Comparison of ENCODE assay signal across 15 cellular contexts in genomic region chr5:11377896-11378295, GRCh38.
DNase-seq lines count a peak whose midpoint lies in the region; ATAC-seq and TF ChIP-seq lines count a peak whose summit lies in the region.
"Had no signal": no experiment of that assay in that cellular context is flagged by ENCODE, and none has a peak within 500 bp of the region (broad histone marks: within the 10 kb centered on the region; RNA-seq: fewer than 3 reads in every experiment).

No MANE protein-coding gene starts in this region.

- DNase-seq in Caco-2 (no peak), HuH-7 (ENCODE audit: low spot score) (peak; percentile 17), astrocyte of the spinal cord (ENCODE audit: low read depth, low spot score) (peak; percentile 43), non-pigmented ciliary epithelial cell (ENCODE audit: low read depth) (peak; percentile 11), anterior cingulate cortex (lab: John Stamatoyannopoulos, UW) (no peak)
- no peak for DNase-seq in activated naive CD8-positive, alpha-beta T cell treated with anti-CD3 and anti-CD28 coated beads, Interleukin-2, amount 50 U/mL, for 24 hours
- DNase-seq: CD8-positive, alpha-beta memory T cell; GF-D8; KBM-7; NCI-H1092 treated with DMSO at 0.1 percent for 48 hours; NCI-H2029 treated with DMSO at 0.1 percent for 48 hours; NCI-H526 had no signal

- intact Hi-C loops in Caco-2 (cut with micrococcal nuclease; ENCODE audit: unreplicated experiment), result loop anchor here (10.0 kb wide), 1 partner anchor 127 kb away; no protein-coding TSS in a partner anchor

- peaks cover 16% of the 10 kb centered on the region for H3K4me1 Mint-ChIP-seq in Caco-2 (ENCODE audit: low read depth, unreplicated experiment)
- no peaks in the 10 kb centered on the region for H3K4me1 Mint-ChIP-seq in activated naive CD8-positive, alpha-beta T cell treated with anti-CD3 and anti-CD28 coated beads, Interleukin-2, amount 50 U/mL, for 24 hours
- H3K4me1 Mint-ChIP-seq: CD8-positive, alpha-beta memory T cell had no signal

- H3K27ac Mint-ChIP-seq in Caco-2 (ENCODE audit: unreplicated experiment), result peak overlapping the region; percentile 32
- no peak overlapping the region for H3K27ac Mint-ChIP-seq in activated naive CD8-positive, alpha-beta T cell treated with anti-CD3 and anti-CD28 coated beads, Interleukin-2, amount 50 U/mL, for 24 hours
- H3K27ac Mint-ChIP-seq: CD8-positive, alpha-beta memory T cell had no signal

- peaks cover 25% of the 10 kb centered on the region for H3K9me3 Mint-ChIP-seq in Caco-2 (ENCODE audit: unreplicated experiment)
- no peaks in the 10 kb centered on the region for H3K9me3 Mint-ChIP-seq in activated naive CD8-positive, alpha-beta T cell treated with anti-CD3 and anti-CD28 coated beads, Interleukin-2, amount 50 U/mL, for 24 hours

- no TSS peak for BruUV-seq in Caco-2 (replicated peaks; lab: Mats Ljungman, UMichigan)

- H3K4me1 ChIP-seq in Caco-2, result peaks cover 15% of the 10 kb centered on the region; the same call in 1 of the 2 replicates

- H3K4me3 ChIP-seq in Caco-2 (ENCODE audit: low read depth, low read length), result no peak overlapping the region
- H3K4me3 ChIP-seq in astrocyte of the spinal cord (ENCODE audit: low read depth, low read length), result no peak overlapping the region
- H3K4me3 ChIP-seq: SJSA1 had no signal

- TF ChIP-seq CTCF in Caco-2 (IDR thresholded peaks at IDR 0.05; ENCODE audit: insufficient read depth in 1 of 2, low read depth in 1 of 2, low read length in 1 of 2, severe bottlenecking in 1 of 2, unreplicated experiment in 1 of 2) (no peak), astrocyte of the spinal cord (IDR thresholded peaks at IDR 0.05; ENCODE audit: low read depth, low read length) (no peak)

- no peaks in the 10 kb centered on the region for H3K27me3 ChIP-seq in Caco-2 (replicated peaks; ENCODE audit: control insufficient read depth, insufficient read depth, low read length)

- no peaks in the 10 kb centered on the region for H3K36me3 ChIP-seq in Caco-2 (ENCODE audit: control insufficient read depth, insufficient read depth, low read length)
- H3K36me3 ChIP-seq: SJSA1 had no signal

- ATAC-seq in HG03280 (IDR thresholded peaks at IDR 0.05; ENCODE audit: unreplicated experiment), result no peak
- ATAC-seq in activated naive CD8-positive, alpha-beta T cell treated with anti-CD3 and anti-CD28 coated beads, Interleukin-2, amount 50 U/mL, for 24 hours, result no peak
- ATAC-seq: HepG2 had no signal

- CTCF ChIA-PET in Caco-2 (lab: Charles Lee), result no interaction called here

- H3K4me3 Mint-ChIP-seq in Caco-2 (ENCODE audit: unreplicated experiment), result no peak overlapping the region
- no peak overlapping the region for H3K4me3 Mint-ChIP-seq in activated naive CD8-positive, alpha-beta T cell treated with anti-CD3 and anti-CD28 coated beads, Interleukin-2, amount 50 U/mL, for 24 hours
- H3K4me3 Mint-ChIP-seq: CD8-positive, alpha-beta memory T cell had no signal

- H3K36me3 Mint-ChIP-seq in Caco-2 (ENCODE audit: insufficient read depth, unreplicated experiment), result peaks cover 7% of the 10 kb centered on the region
- H3K36me3 Mint-ChIP-seq in activated naive CD8-positive, alpha-beta T cell treated with anti-CD3 and anti-CD28 coated beads, Interleukin-2, amount 50 U/mL, for 24 hours (ENCODE audit: low read depth), result no peaks in the 10 kb centered on the region
- H3K36me3 Mint-ChIP-seq: CD8-positive, alpha-beta memory T cell had no signal

- H3K27me3 Mint-ChIP-seq in Caco-2 (ENCODE audit: insufficient read depth, unreplicated experiment), result no peaks in the 10 kb centered on the region
- H3K27me3 Mint-ChIP-seq in activated naive CD8-positive, alpha-beta T cell treated with anti-CD3 and anti-CD28 coated beads, Interleukin-2, amount 50 U/mL, for 24 hours, result peaks cover 12% of the 10 kb centered on the region

- in situ Hi-C loops in astrocyte of the spinal cord (cut with HindIII; ENCODE audit: low sequenced_read_pairs), result no loop called here

- 0 out of 2 replicates have a peak, but pooled peaks cover 4% of the 10 kb centered on the region for H3K9me3 ChIP-seq in Caco-2
- H3K9me3 ChIP-seq: SJSA1 had no signal

- POLR2A ChIA-PET in Caco-2 (lab: Charles Lee), result no interaction called here

Comparison
In these comparisons a context has a peak if more than half of its experiments do, and no peak if none do; other contexts are left out.
1. DNase-seq: peak in HuH-7 (single experiment), astrocyte of the spinal cord (single experiment) and non-pigmented ciliary epithelial cell (single experiment); none in Caco-2 (0 of 2), activated naive CD8-positive, alpha-beta T cell treated with anti-CD3 and anti-CD28 coated beads, Interleukin-2, amount 50 U/mL, for 24 hours (single experiment) and anterior cingulate cortex (0 of 58).